In genomic region chr11:72721689-72722049, GRCh38 we compare ENCODE assay signal across 8 cellular contexts. TPM values are rescaled to one million over a fixed set of nuclear protein-coding genes. Genes with fewer than 3 reads are reported as not detected.
A peak's percentile ranks its signal among the peaks of the same experiment; 100 is the strongest.
DNase-seq lines count a peak whose midpoint lies in the region; ATAC-seq and TF ChIP-seq lines count a peak whose summit lies in the region.

No MANE protein-coding gene starts in this region.

- CTCF ChIA-PET in Panc1 (lab: Charles Lee) = no interaction called here

- peak overlapping the region; percentile 93 for H3K27ac ChIP-seq in Panc1 (ENCODE audit: low read length)

- H3K36me3 ChIP-seq in GM06990 (ENCODE audit: control insufficient read depth, insufficient read depth, low read length) (peaks cover 17% of the 10 kb centered on the region), Panc1 (ENCODE audit: control insufficient read depth, insufficient read depth, low read length) (no peaks in the 10 kb centered on the region), kidney epithelial cell (ENCODE audit: control insufficient read depth, insufficient read depth, low read length) (peaks cover 1% of the 10 kb centered on the region)

- TF ChIP-seq CTCF in GM06990 (IDR thresholded peaks at IDR 0.05; ENCODE audit: insufficient read depth, low read length, poor library complexity, severe bottlenecking) = no peak
- TF ChIP-seq CTCF in Panc1 (IDR thresholded peaks at IDR 0.05) = no peak
- no peak for TF ChIP-seq CTCF in kidney epithelial cell (IDR thresholded peaks at IDR 0.05; ENCODE audit: insufficient read depth, low read length, poor library complexity, severe bottlenecking)

- DNase-seq in GM06990 (ENCODE audit: extremely low read depth, insufficient read length) (no peak), Panc1 (ENCODE audit: low read depth, low spot score) (no peak), amniotic epithelial cell (ENCODE audit: low read depth) (peak; percentile 25), kidney epithelial cell (ENCODE audit: low read depth) (no peak), KBM-7 (no peak), head of caudate nucleus (no peak), NCI-H774 (lab: John Stamatoyannopoulos, UW) (no peak)
- peak; percentile 25 for DNase-seq in stimulated activated CD8-positive, alpha-beta memory T cell treated with anti-CD3 and anti-CD28 coated beads, Interleukin-12 subunit alpha, Interleukin-12 subunit beta, amount 100 ng/mL, for 1 hour (ENCODE audit: low read depth)

- intact Hi-C loops in Panc1 (cut with micrococcal nuclease; ENCODE audit: unreplicated experiment) = no loop called here
- intact Hi-C loops in head of caudate nucleus (cut with DNase I) = no loop called here

- in situ Hi-C loops in Panc1 (cut with HindIII; ENCODE audit: low pct_unique_long_range_greater_than_20kb, low sequenced_read_pairs) (no loop called here), KBM-7 (cut with MboI; ENCODE audit: low pct_unique_long_range_greater_than_20kb, low sequenced_read_pairs) (no loop called here)

- H3K27me3 ChIP-seq in GM06990 (replicated peaks; ENCODE audit: control insufficient read depth, insufficient read depth, low read length) (no peaks in the 10 kb centered on the region), Panc1 (ENCODE audit: control insufficient read depth, insufficient read depth, low read length) (no peaks in the 10 kb centered on the region), kidney epithelial cell (ENCODE audit: control insufficient read depth, insufficient read depth, low read length) (no peaks in the 10 kb centered on the region)

- no peaks in the 10 kb centered on the region for H3K9me3 ChIP-seq in Panc1 (ENCODE audit: control insufficient read depth, insufficient read depth, low read depth, low read length)

- peaks cover 19% of the 10 kb centered on the region for H3K4me1 ChIP-seq in Panc1 (ENCODE audit: control insufficient read depth, insufficient read depth, low read length)

- peak; percentile 19 for ATAC-seq in Panc1

- BruUV-seq in Panc1 (replicated peaks; lab: Mats Ljungman, UMichigan) = TSS peak; percentile 89

- peak overlapping the region; percentile 77 for H3K4me3 ChIP-seq in GM06990 (replicated peaks; ENCODE audit: low read depth, low read length)
- H3K4me3 ChIP-seq in Panc1 (ENCODE audit: low read depth in 2 of 2, low read length in 2 of 2) = peak overlapping the region; percentile 47 to 69
- peak overlapping the region; percentile 58 for H3K4me3 ChIP-seq in kidney epithelial cell (ENCODE audit: low read depth, low read length)

- POLR2A ChIA-PET in Panc1 (lab: Charles Lee) = no interaction called here

RNA-seq across cellular contexts. Expression of gene ARAP1, which starts 30.5 kb away (rescaled TPM):
- total RNA-seq in Panc1 (2021; ENCODE audit: unreplicated experiment) (73.6 TPM), kidney epithelial cell (92.3 and 97.1 TPM in 2 replicates)
- 108 TPM for polyA plus RNA-seq in Panc1 (2012; ENCODE audit: insufficient read length)

RNA-seq across cellular contexts. Expression of gene PDE2A, which starts 47.4 kb away (rescaled TPM):
- total RNA-seq in Panc1 (2021; ENCODE audit: unreplicated experiment) (0.74 TPM), kidney epithelial cell (4.3 and 6.0 TPM in 2 replicates)
- 0.51 TPM for polyA plus RNA-seq in Panc1 (2012; ENCODE audit: insufficient read length)

Comparison
In these comparisons a context has a peak if more than half of its experiments do, and no peak if none do; other contexts are left out.
1. DNase-seq: peak in amniotic epithelial cell (single experiment) and stimulated activated CD8-positive, alpha-beta memory T cell treated with anti-CD3 and anti-CD28 coated beads, Interleukin-12 subunit alpha, Interleukin-12 subunit beta, amount 100 ng/mL, for 1 hour (single experiment); none in GM06990 (single experiment), Panc1 (single experiment), kidney epithelial cell (single experiment), KBM-7 (single experiment), head of caudate nucleus (0 of 42) and NCI-H774 (single experiment).
2. Peak in every context shown above with its lines, with median percentiles within 50 percentile points of each other: H3K4me3 ChIP-seq.